10 cellular contexts compared by ENCODE assay signal in the genomic region with DNA sequence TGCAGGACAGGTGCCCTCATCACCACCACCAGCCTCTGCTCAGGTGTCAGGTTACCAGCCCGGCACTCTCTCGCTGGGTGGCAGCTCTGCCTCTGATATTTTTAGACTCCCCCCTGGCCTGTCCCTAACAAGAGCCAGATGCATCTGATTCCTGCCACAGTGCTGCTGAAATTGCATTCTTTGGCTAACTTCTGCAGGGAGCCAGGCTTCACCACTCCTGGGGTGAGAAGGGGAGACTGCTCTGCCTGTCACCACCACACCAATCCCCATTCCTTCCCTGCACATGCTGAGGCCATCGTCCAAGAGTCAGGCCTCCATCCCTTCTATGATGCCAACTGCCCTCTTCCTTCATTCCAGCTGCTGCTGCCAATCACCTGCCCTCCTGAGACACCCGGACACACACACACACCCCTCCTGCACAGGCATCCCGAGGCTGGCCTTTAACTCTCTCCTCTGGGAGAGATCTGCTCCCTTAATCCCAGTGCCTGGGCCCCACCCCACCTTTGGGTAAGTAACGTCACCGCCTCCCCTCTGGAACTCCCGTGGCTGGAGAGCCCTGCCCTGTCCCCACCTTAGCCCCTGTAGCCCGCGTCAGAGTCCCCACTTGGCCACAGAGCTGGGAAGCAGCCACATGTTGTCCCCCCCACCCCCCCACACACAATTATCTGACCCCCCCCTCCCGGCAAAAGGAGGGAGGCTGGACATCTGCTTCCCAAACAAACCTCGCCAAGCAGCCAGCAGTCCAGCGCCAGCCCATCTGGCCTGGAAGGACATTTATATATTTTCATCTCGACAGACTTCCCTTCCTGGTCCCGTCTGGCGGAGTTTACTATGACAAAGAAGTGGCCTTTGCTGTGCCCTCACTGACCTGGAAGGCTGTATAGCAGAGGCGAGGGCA. TPM values are rescaled to one million over a fixed set of nuclear protein-coding genes. Genes with fewer than 3 reads are reported as not detected.
DNase-seq lines count a peak whose midpoint lies in the region; ATAC-seq, FAIRE-seq and TF ChIP-seq lines count a peak whose summit lies in the region.
"Had no signal": no experiment of that assay in that cellular context is flagged by ENCODE, and none has a peak within 500 bp of the region (broad histone marks: within the 10 kb centered on the region; RNA-seq: fewer than 3 reads in every experiment).

No MANE protein-coding gene starts in this region.

- peaks cover 42% of the 10 kb centered on the region; the same call in 1 of the 2 replicates for H4K20me1 ChIP-seq in HepG2 (ENCODE audit: insufficient read depth, low read length)

- in situ Hi-C loops in HepG2 (cut with HindIII; ENCODE audit: extremely low pct_ligation_motif_present, low pct_unique_long_range_greater_than_20kb): no loop called here

- CTCF ChIA-PET in HepG2 (lab: Yijun Ruan, JAX; ENCODE audit: low intra/inter-chr PET ratio, low total read pairs): no interaction called here
- CTCF ChIA-PET in activated CD8-positive, alpha-beta T cell treated with anti-CD3 and anti-CD28 coated beads, Interleukin-2, amount 10 ng/mL, durations not matched to agents 7 days and 5 days (lab: Charles Lee): no interaction called here

- no peaks in the 10 kb centered on the region for H3K9me3 ChIP-seq in HepG2 (ENCODE audit: low read length)
- no peaks in the 10 kb centered on the region for H3K9me3 ChIP-seq in right lobe of liver
- H3K9me3 ChIP-seq in mucosa of rectum (ENCODE audit: control insufficient read depth in 2 of 2, low read length in 2 of 2): no peaks in the 10 kb centered on the region
- no peaks in the 10 kb centered on the region for H3K9me3 ChIP-seq in effector memory CD4-positive, alpha-beta T cell (ENCODE audit: control insufficient read depth, low read length)

- no peak overlapping the region for H2AFZ ChIP-seq in HepG2 (ENCODE audit: low read length)

- 81% methylated on average over 17 of the region's 17 CpGs for WGBS in HepG2 (ENCODE audit: low lambda C conversion rate)
- WGBS in right lobe of liver (ENCODE audit: insufficient coverage, low coverage, low lambda C conversion rate, missing lambda C conversion rate): 57% methylated on average over 15 of the region's 17 CpGs

- H3K9me3 Mint-ChIP-seq in activated CD8-positive, alpha-beta T cell treated with anti-CD3 and anti-CD28 coated beads, Interleukin-2, amount 10 ng/mL, durations not matched to agents 7 days and 5 days (ENCODE audit: insufficient read depth): no peaks in the 10 kb centered on the region

- no peak overlapping the region for H3K4me3 Mint-ChIP-seq in activated CD8-positive, alpha-beta T cell treated with anti-CD3 and anti-CD28 coated beads, Interleukin-2, amount 10 ng/mL, durations not matched to agents 7 days and 5 days

- no peaks in the 10 kb centered on the region; a peak in 1 of 5 replicates for H3K36me3 ChIP-seq in HepG2 (replicated peaks in 1 of 2; ENCODE audit: control insufficient read depth in 1 of 2, insufficient read depth in 2 of 2, low read length in 2 of 2)
- H3K36me3 ChIP-seq in right lobe of liver: no peaks in the 10 kb centered on the region
- H3K36me3 ChIP-seq in mucosa of rectum (ENCODE audit: control insufficient read depth in 2 of 2, insufficient read depth in 2 of 2, low read length in 2 of 2): no peaks in the 10 kb centered on the region
- no peaks in the 10 kb centered on the region for H3K36me3 ChIP-seq in effector memory CD4-positive, alpha-beta T cell (ENCODE audit: control insufficient read depth, insufficient read depth, low read length)

- H3K27me3 ChIP-seq in HepG2 (ENCODE audit: control insufficient read depth in 1 of 2, insufficient read depth in 2 of 2, low read length in 2 of 2) (peaks cover 0 to 3% of the 10 kb centered on the region in 2 experiments; a peak in 1 of 5 replicates), right lobe of liver (no peaks in the 10 kb centered on the region), mucosa of rectum (ENCODE audit: control insufficient read depth in 2 of 2, insufficient read depth in 2 of 2, low read length in 2 of 2) (no peaks in the 10 kb centered on the region)
- H3K27me3 ChIP-seq in effector memory CD4-positive, alpha-beta T cell (replicated peaks; ENCODE audit: control insufficient read depth, insufficient read depth, low read length, poor library complexity, severe bottlenecking): peaks cover 15% of the 10 kb centered on the region

- H3K4me3 ChIP-seq in HepG2 (replicated peaks in 1 of 3; ENCODE audit: insufficient read depth in 1 of 3, low read depth in 2 of 3, low read length in 3 of 3) (peak overlapping the region in 1 of 3 experiments; percentile 26; a peak in 1 of 6 replicates), right lobe of liver (no peak overlapping the region), mucosa of rectum (ENCODE audit: low read length in 2 of 2) (peak overlapping the region; percentile 70 to 92)
- H3K4me3 ChIP-seq in effector memory CD4-positive, alpha-beta T cell (ENCODE audit: insufficient read depth, low read depth, low read length, poor library complexity, severe bottlenecking): no peak overlapping the region
- H3K4me3 ChIP-seq: smooth muscle cell had no signal

- POLR2A ChIA-PET in HepG2 (lab: Yijun Ruan, JAX): interaction anchor here (1.5 kb wide), 1 partner anchor 10 kb away, joined by 3 read pairs; no protein-coding TSS in a partner anchor
- POLR2A ChIA-PET in activated CD8-positive, alpha-beta T cell treated with anti-CD3 and anti-CD28 coated beads, Interleukin-2, amount 10 ng/mL, durations not matched to agents 7 days and 5 days (lab: Charles Lee): no interaction called here

- H3K4me1 Mint-ChIP-seq in activated CD8-positive, alpha-beta T cell treated with anti-CD3 and anti-CD28 coated beads, Interleukin-2, amount 10 ng/mL, durations not matched to agents 7 days and 5 days (ENCODE audit: low read depth): peaks cover 2% of the 10 kb centered on the region

- no TSS peak for BruUV-seq in HepG2 (replicated peaks; lab: Mats Ljungman, UMichigan)

- FAIRE-seq in HepG2 (lab: Jason Lieb, UNC): no peak

- TF ChIP-seq RAD21 in HepG2 (CRISPR knock-in tag; IDR thresholded peaks at IDR 0.05): no peak

- H3K36me3 Mint-ChIP-seq in activated CD8-positive, alpha-beta T cell treated with anti-CD3 and anti-CD28 coated beads, Interleukin-2, amount 10 ng/mL, durations not matched to agents 7 days and 5 days (ENCODE audit: low read depth): no peaks in the 10 kb centered on the region

- TF ChIP-seq POLR2A in HepG2 (IDR thresholded peaks at IDR 0.05; ENCODE audit: insufficient read depth in 1 of 2, low read depth in 2 of 2, low read length in 2 of 2) (no peak), right lobe of liver (IDR thresholded peaks at IDR 0.05) (no peak)

- H3K27ac ChIP-seq in HepG2 (ENCODE audit: extremely low read length, insufficient read depth, low read length): no peak overlapping the region
- H3K27ac ChIP-seq in right lobe of liver: no peak overlapping the region
- peak overlapping the region; percentile 95 to 97 for H3K27ac ChIP-seq in mucosa of rectum (ENCODE audit: low read depth in 2 of 2, low read length in 2 of 2)
- no peak overlapping the region for H3K27ac ChIP-seq in effector memory CD4-positive, alpha-beta T cell (ENCODE audit: insufficient read depth, low read length, poor library complexity, severe bottlenecking)

- peak overlapping the region; percentile 77 for H3K4me2 ChIP-seq in HepG2 (ENCODE audit: low read depth, low read length)
- H3K4me2 ChIP-seq: smooth muscle cell had no signal

- peaks cover 31% of the 10 kb centered on the region for H3K27me3 Mint-ChIP-seq in activated CD8-positive, alpha-beta T cell treated with anti-CD3 and anti-CD28 coated beads, Interleukin-2, amount 10 ng/mL, durations not matched to agents 7 days and 5 days (ENCODE audit: low read depth)

- H3K4me1 ChIP-seq in HepG2 (ENCODE audit: insufficient read depth, low read length): peaks cover 53% of the 10 kb centered on the region
- H3K4me1 ChIP-seq in right lobe of liver: peaks cover 0 to 3% (median 0%) of the 10 kb centered on the region in 4 donors
- peaks cover 26 to 31% of the 10 kb centered on the region in 2 donors for H3K4me1 ChIP-seq in mucosa of rectum (ENCODE audit: control insufficient read depth in 2 of 2, insufficient read depth in 2 of 2, low read length in 2 of 2)
- no peaks in the 10 kb centered on the region for H3K4me1 ChIP-seq in effector memory CD4-positive, alpha-beta T cell (ENCODE audit: control insufficient read depth, insufficient read depth, low read length, poor library complexity, severe bottlenecking)

- intact Hi-C loops in HepG2 (cut with micrococcal nuclease; ENCODE audit: unreplicated experiment) (loop anchor here (2.0 kb wide), 1 partner anchor 77 kb away; no protein-coding TSS in a partner anchor), right lobe of liver (cut with DNase I) (no loop called here)

- H3K27ac Mint-ChIP-seq in activated CD8-positive, alpha-beta T cell treated with anti-CD3 and anti-CD28 coated beads, Interleukin-2, amount 10 ng/mL, durations not matched to agents 7 days and 5 days: no peak overlapping the region

- DNase-seq in HepG2 (ENCODE audit: low spot score): no peak
- no peak for DNase-seq in right lobe of liver
- DNase-seq in epidermal melanocyte (ENCODE audit: insufficient read length, low spot score): peak; percentile 36
- no peak for DNase-seq in activated CD8-positive, alpha-beta T cell treated with anti-CD3 and anti-CD28 coated beads, Interleukin-2, amount 10 ng/mL, durations not matched to agents 7 days and 5 days
- no peak for DNase-seq in effector memory CD4-positive, alpha-beta T cell

- ATAC-seq in HepG2 (no peak), right lobe of liver (no peak), GM21576 (IDR thresholded peaks at IDR 0.05; ENCODE audit: unreplicated experiment) (no peak), GM18520 (IDR thresholded peaks at IDR 0.05; ENCODE audit: unreplicated experiment) (no peak)
- no peak for ATAC-seq in activated CD8-positive, alpha-beta T cell treated with anti-CD3 and anti-CD28 coated beads, Interleukin-2, amount 10 ng/mL, durations not matched to agents 7 days and 5 days
- ATAC-seq: Panc1 had no signal

- no peak for TF ChIP-seq EP300 in HepG2 (IDR thresholded peaks at IDR 0.05; ENCODE audit: low read depth in 2 of 2, low read length in 2 of 2)
- no peak for TF ChIP-seq EP300 in HepG2 (CRISPR knock-in tag; IDR thresholded peaks at IDR 0.05; ENCODE audit: borderline replicate concordance)

- no peak overlapping the region for H3K9ac ChIP-seq in HepG2 (ENCODE audit: insufficient read depth, low read depth, low read length)
- peak overlapping the region; percentile 78 to 98 for H3K9ac ChIP-seq in mucosa of rectum (ENCODE audit: low read depth in 1 of 2, low read length in 2 of 2)

- TF ChIP-seq CTCF in HepG2 (CRISPR knock-in tag; IDR thresholded peaks at IDR 0.05) (no peak), right lobe of liver (IDR thresholded peaks at IDR 0.05) (no peak)

- H3K79me2 ChIP-seq in HepG2 (ENCODE audit: insufficient read depth, low read length): peaks cover 58% of the 10 kb centered on the region

RNA-seq across cellular contexts. Expression of a gene that starts 2.8 kb away (rescaled TPM):
- 13.4 and 24.6 TPM in 2 replicates for total RNA-seq in HepG2 (2016; rRNA removed; fragmentation: Illumina TruSeq; extraction: Trizol)
- 9.2 and 9.9 TPM in 2 replicates for total RNA-seq in HepG2 (2016; cell fraction: cytosol; rRNA removed; fragmentation: Illumina TruSeq; extraction: Trizol; ENCODE audit: low read depth)
- 11.7 and 21.4 TPM in 2 replicates for total RNA-seq in HepG2 (2016; cell fraction: insoluble cytoplasmic fraction; rRNA removed; fragmentation: Illumina TruSeq; extraction: Trizol)
- 11.9 and 13.5 TPM in 2 replicates for total RNA-seq in HepG2 (2016; cell fraction: membrane; rRNA removed; fragmentation: Illumina TruSeq; extraction: Trizol)
- total RNA-seq in HepG2 (2016; cell fraction: nucleus; rRNA removed; fragmentation: Illumina TruSeq; extraction: Trizol): 17.1 and 22.3 TPM in 2 replicates
- polyA plus RNA-seq in HepG2 (2011; rRNA removed): 84.4 and 91.2 TPM in 2 replicates
- polyA plus RNA-seq in HepG2 (2011; cell fraction: cytosol; rRNA removed): 59.1 and 63.8 TPM in 2 replicates
- 25.3 and 26.7 TPM in 2 replicates for polyA plus RNA-seq in HepG2 (2011; cell fraction: nucleus; rRNA removed)
- polyA plus RNA-seq in HepG2 (2012): 79.6 and 88.1 TPM in 2 replicates
- polyA plus RNA-seq in HepG2 (2016; cell fraction: cytosol; fragmentation: Illumina TruSeq; extraction: Trizol; ENCODE audit: low read depth): 25.1 and 29.9 TPM in 2 replicates
- 19.9 and 21.5 TPM in 2 replicates for polyA plus RNA-seq in HepG2 (2016; cell fraction: insoluble cytoplasmic fraction; fragmentation: Illumina TruSeq; extraction: Trizol; ENCODE audit: low read depth)
- 20.0 and 21.7 TPM in 2 replicates for polyA plus RNA-seq in HepG2 (2016; cell fraction: membrane; fragmentation: Illumina TruSeq; extraction: Trizol; ENCODE audit: low read depth)
- 44.6 and 45.3 TPM in 2 replicates for polyA plus RNA-seq in HepG2 (2016; cell fraction: nucleus; fragmentation: Illumina TruSeq; extraction: Trizol; ENCODE audit: insufficient read depth, low read depth)
- polyA minus RNA-seq in HepG2 (2011; rRNA and poly(A)+ RNA removed; ENCODE audit: low replicate concordance): 185 and 354 TPM in 2 replicates
- 33.1 and 45.3 TPM in 2 replicates for polyA minus RNA-seq in HepG2 (2011; cell fraction: cytosol; rRNA and poly(A)+ RNA removed)
- 34.7 and 36.2 TPM in 2 replicates for polyA minus RNA-seq in HepG2 (2011; cell fraction: nucleus; rRNA and poly(A)+ RNA removed)
- 10 to 100 TPM; 38.5 to 95.6 (median 58.4) TPM for total RNA-seq in right lobe of liver
- total RNA-seq in activated CD8-positive, alpha-beta T cell treated with anti-CD3 and anti-CD28 coated beads, Interleukin-2, amount 10 ng/mL, durations not matched to agents 7 days and 5 days: not detected

Comparison
In these comparisons a context has a peak if more than half of its experiments do, and no peak if none do; other contexts are left out.
1. H3K27ac ChIP-seq: peak in mucosa of rectum (2 of 2); none in HepG2 (single experiment), right lobe of liver (0 of 3) and effector memory CD4-positive, alpha-beta T cell (single experiment).
2. H3K4me3 ChIP-seq: peak in mucosa of rectum (2 of 2); none in right lobe of liver (0 of 3) and effector memory CD4-positive, alpha-beta T cell (single experiment).
3. RNA of a gene that starts 2.8 kb away (total RNA-seq): 38.5 to 95.6 TPM in right lobe of liver and 9.2 to 24.6 TPM in HepG2; not detected in activated CD8-positive, alpha-beta T cell treated with anti-CD3 and anti-CD28 coated beads, Interleukin-2, amount 10 ng/mL, durations not matched to agents 7 days and 5 days; every median in the first group is over 10 times any median in the second.